8 cellular contexts compared by ENCODE assay signal in genomic region chrY:26315065-26315464, GRCh38.
DNase-seq lines count a peak whose midpoint lies in the region; ATAC-seq and TF ChIP-seq lines count a peak whose summit lies in the region.
"Not testable (repeated sequence)": the region's sequence is repeated elsewhere in the genome, so short reads cannot be mapped to it uniquely, and the experiment has no call there.

No MANE protein-coding gene starts in this region.

- H3K27ac ChIP-seq in liver (ENCODE audit: low read depth in 1 of 2, low read length in 2 of 2); thoracic aorta: not testable (repeated sequence)

- WGBS in liver = 44% methylated on average over 2 of the region's 2 CpGs

- DNase-seq in EL (peak; percentile 6), HT-29 (ENCODE audit: low spot score) (peak; percentile 0), NCI-H2107 treated with DMSO at 0.1 percent for 48 hours (lab: John Stamatoyannopoulos, UW; ENCODE audit: unreplicated experiment) (peak; percentile 23), SK-N-DZ (ENCODE audit: low spot score) (peak; percentile 0), cardiac fibroblast (ENCODE audit: low read depth in 2 of 2) (peak; percentile 52 to 57), glomerular visceral epithelial cell (ENCODE audit: extremely low spot score) (peak; percentile 20)
- not testable (repeated sequence) for DNase-seq in thoracic aorta (ENCODE audit: low spot score)

- TF ChIP-seq CTCF in cardiac fibroblast (IDR thresholded peaks at IDR 0.05; ENCODE audit: low read depth, low read length) = not testable (repeated sequence)
- TF ChIP-seq CTCF in liver (IDR thresholded peaks at IDR 0.05; ENCODE audit: low read depth, low read length, missing input control) = peak; percentile 11
- TF ChIP-seq CTCF in thoracic aorta (IDR thresholded peaks at IDR 0.05) = peak; percentile 26

- not testable (repeated sequence) for H3K4me1 ChIP-seq in liver (ENCODE audit: control insufficient read depth in 4 of 4, insufficient read depth in 4 of 4, low read length in 3 of 4)
- H3K4me1 ChIP-seq in thoracic aorta (ENCODE audit: control insufficient read depth in 1 of 2, low read depth in 2 of 2) = peaks cover 0 to 22% of the 10 kb centered on the region in 2 donors

- not testable (repeated sequence) for H3K4me3 ChIP-seq in cardiac fibroblast (replicated peaks in 1 of 2; ENCODE audit: low read depth in 2 of 2, low read length in 2 of 2); liver (ENCODE audit: low read depth in 1 of 3, low read length in 3 of 3); thoracic aorta

- not testable (repeated sequence) for H3K9me3 ChIP-seq in liver (ENCODE audit: control insufficient read depth in 4 of 4, low read length in 3 of 4); thoracic aorta

- H3K9ac ChIP-seq in liver (ENCODE audit: low read depth in 1 of 2, low read length in 2 of 2) = not testable (repeated sequence)

- not testable (repeated sequence) for ATAC-seq in thoracic aorta (ENCODE audit: insufficient number of reproducible peaks, low FRiP score, low read depth)

- H3K27me3 ChIP-seq in liver (ENCODE audit: control insufficient read depth in 4 of 4, insufficient read depth in 4 of 4, low read length in 3 of 4); thoracic aorta (replicated peaks; ENCODE audit: insufficient read depth): not testable (repeated sequence)

- H3K36me3 ChIP-seq in liver (ENCODE audit: control insufficient read depth in 4 of 4, insufficient read depth in 3 of 4, low read depth in 1 of 4, low read length in 3 of 4); thoracic aorta: not testable (repeated sequence)

- peak in 1 of 2 donors; percentile 55 for TF ChIP-seq RAD21 in liver (IDR thresholded peaks at IDR 0.05)
